8 cellular contexts compared by ENCODE assay signal in the genomic region with DNA sequence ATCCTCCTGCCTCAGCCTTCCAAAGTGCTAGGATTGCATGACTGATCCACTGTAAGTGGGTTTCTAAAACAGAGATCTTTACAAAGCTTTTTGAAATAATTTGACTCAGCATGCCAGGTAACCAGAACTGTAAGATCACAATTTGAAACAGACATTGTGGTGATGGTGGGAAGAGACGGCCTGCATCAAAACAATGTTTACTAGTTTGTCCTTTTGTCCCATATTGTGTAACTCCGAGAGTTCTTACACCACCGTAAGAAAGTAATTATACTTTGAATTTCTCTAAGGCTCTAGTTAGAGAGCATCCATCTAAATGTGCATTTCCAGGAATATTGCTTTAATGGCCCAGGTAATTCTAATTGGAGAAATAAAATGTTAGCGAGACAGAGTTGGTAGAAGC. TPM values are rescaled to one million over a fixed set of nuclear protein-coding genes. Genes with fewer than 3 reads are reported as not detected.
DNase-seq lines count a peak whose midpoint lies in the region; ATAC-seq, FAIRE-seq and TF ChIP-seq lines count a peak whose summit lies in the region.

No MANE protein-coding gene starts in this region.

- H3K4me1 ChIP-seq in RWPE2 (ENCODE audit: insufficient read depth, poor library complexity, severe bottlenecking) (no peaks in the 10 kb centered on the region), small intestine (ENCODE audit: control insufficient read depth in 2 of 2, insufficient read depth in 1 of 2, low read depth in 1 of 2, low read length in 1 of 2) (no peaks in the 10 kb centered on the region)

- H3K27ac ChIP-seq in RWPE2 (ENCODE audit: poor library complexity, severe bottlenecking) = no peak overlapping the region
- H3K27ac ChIP-seq in small intestine (ENCODE audit: low read depth in 1 of 2, low read length in 1 of 2) = peak overlapping the region in 1 of 2 donors; percentile 29

- no peaks in the 10 kb centered on the region for H3K27me3 Mint-ChIP-seq in Calu3 (ENCODE audit: unreplicated experiment)

- no peak for FAIRE-seq in small intestine (lab: Jason Lieb, UNC)

- H3K4me3 Mint-ChIP-seq in Calu3 (ENCODE audit: low read depth, unreplicated experiment) = peak overlapping the region; percentile 76

- H3K27me3 ChIP-seq in RWPE2 (ENCODE audit: insufficient read depth, poor library complexity, severe bottlenecking) (peaks cover 5% of the 10 kb centered on the region), small intestine (ENCODE audit: control insufficient read depth in 2 of 2, insufficient read depth in 2 of 2, low read length in 2 of 2) (no peaks in the 10 kb centered on the region)

- no peak for TF ChIP-seq CTCF in Calu3 (IDR thresholded peaks at IDR 0.05; ENCODE audit: unreplicated experiment)
- TF ChIP-seq CTCF in RWPE2 (IDR thresholded peaks at IDR 0.05; ENCODE audit: poor library complexity, severe bottlenecking) = no peak
- TF ChIP-seq CTCF in fibroblast of pulmonary artery (IDR thresholded peaks at IDR 0.05; ENCODE audit: low read length, missing control alignments) = no peak
- TF ChIP-seq CTCF in retinal pigment epithelial cell (conservative IDR thresholded peaks at IDR 0.05; ENCODE audit: low read depth, low read length) = no peak

- H3K4me3 ChIP-seq in RWPE2 (ENCODE audit: severe bottlenecking) (peak overlapping the region; percentile 41), fibroblast of pulmonary artery (replicated peaks; ENCODE audit: low read depth, low read length) (peak overlapping the region; percentile 79), retinal pigment epithelial cell (ENCODE audit: low read length) (peak overlapping the region; percentile 66), small intestine (ENCODE audit: low read depth in 1 of 2, low read length in 2 of 2) (no peak overlapping the region)

- H3K36me3 ChIP-seq in RWPE2 (ENCODE audit: low read depth) (no peaks in the 10 kb centered on the region), small intestine (ENCODE audit: control insufficient read depth in 2 of 2, insufficient read depth in 2 of 2, low read length in 2 of 2) (no peaks in the 10 kb centered on the region)

- H3K9me3 Mint-ChIP-seq in Calu3 (ENCODE audit: low read depth, unreplicated experiment) = no peaks in the 10 kb centered on the region

- peaks cover 11% of the 10 kb centered on the region for H3K36me3 Mint-ChIP-seq in Calu3 (ENCODE audit: insufficient read depth, unreplicated experiment)

- no peak for ATAC-seq in RWPE2 (ENCODE audit: low read depth)
- ATAC-seq in HG02623 (IDR thresholded peaks at IDR 0.05; ENCODE audit: unreplicated experiment) = no peak

- WGBS in small intestine, 3 donors = 26 to 44% (median 30%) methylated on average over 4 of the region's 4 CpGs

- H3K9me3 ChIP-seq in RWPE2 (ENCODE audit: severe bottlenecking) = peaks cover 3% of the 10 kb centered on the region
- H3K9me3 ChIP-seq in small intestine (ENCODE audit: control insufficient read depth, low read depth) = no peaks in the 10 kb centered on the region

- H3K27ac Mint-ChIP-seq in Calu3 (ENCODE audit: unreplicated experiment) = no peak overlapping the region

- DNase-seq in Calu3 = no peak
- no peak for DNase-seq in RWPE2 (ENCODE audit: low spot score)
- DNase-seq in fibroblast of pulmonary artery (ENCODE audit: low read depth) = no peak
- DNase-seq in retinal pigment epithelial cell (ENCODE audit: low read depth) = no peak
- no peak for DNase-seq in amniotic stem cell (lab: John Stamatoyannopoulos, UW)
- DNase-seq in small intestine = no peak
- DNase-seq in germinal center (ENCODE audit: low spot score) = no peak

- intact Hi-C loops in Calu3 (cut with micrococcal nuclease; ENCODE audit: unreplicated experiment) = no loop called here

- BruUV-seq in Calu3 (replicated peaks; lab: Mats Ljungman, UMichigan) = no TSS peak

- H3K4me1 Mint-ChIP-seq in Calu3 (ENCODE audit: low read depth, unreplicated experiment) = no peaks in the 10 kb centered on the region

- CTCF ChIA-PET in Calu3 (lab: Charles Lee) = interaction anchor here (0.7 to 1.4 kb wide), 4 partner anchors 15 to 447 kb away, joined by 3 to 7 read pairs (median 4); no protein-coding TSS in a partner anchor

RNA-seq across cellular contexts. Expression of a gene that starts 0.6 kb away (rescaled TPM):
- total RNA-seq in Calu3 (2022) = 9.7 and 10.2 TPM in 2 replicates
- 1 to 10 TPM; 1.1 to 4.0 (median 3.8) TPM for polyA plus RNA-seq in small intestine

Comparison
In these comparisons a context has a peak if more than half of its experiments do, and no peak if none do; other contexts are left out.
1. H3K4me3 ChIP-seq: peak in RWPE2 (single experiment), fibroblast of pulmonary artery (single experiment) and retinal pigment epithelial cell (single experiment); none in small intestine (0 of 2).